Comparison of ENCODE assay signal across 8 cellular contexts in the genomic region with DNA sequence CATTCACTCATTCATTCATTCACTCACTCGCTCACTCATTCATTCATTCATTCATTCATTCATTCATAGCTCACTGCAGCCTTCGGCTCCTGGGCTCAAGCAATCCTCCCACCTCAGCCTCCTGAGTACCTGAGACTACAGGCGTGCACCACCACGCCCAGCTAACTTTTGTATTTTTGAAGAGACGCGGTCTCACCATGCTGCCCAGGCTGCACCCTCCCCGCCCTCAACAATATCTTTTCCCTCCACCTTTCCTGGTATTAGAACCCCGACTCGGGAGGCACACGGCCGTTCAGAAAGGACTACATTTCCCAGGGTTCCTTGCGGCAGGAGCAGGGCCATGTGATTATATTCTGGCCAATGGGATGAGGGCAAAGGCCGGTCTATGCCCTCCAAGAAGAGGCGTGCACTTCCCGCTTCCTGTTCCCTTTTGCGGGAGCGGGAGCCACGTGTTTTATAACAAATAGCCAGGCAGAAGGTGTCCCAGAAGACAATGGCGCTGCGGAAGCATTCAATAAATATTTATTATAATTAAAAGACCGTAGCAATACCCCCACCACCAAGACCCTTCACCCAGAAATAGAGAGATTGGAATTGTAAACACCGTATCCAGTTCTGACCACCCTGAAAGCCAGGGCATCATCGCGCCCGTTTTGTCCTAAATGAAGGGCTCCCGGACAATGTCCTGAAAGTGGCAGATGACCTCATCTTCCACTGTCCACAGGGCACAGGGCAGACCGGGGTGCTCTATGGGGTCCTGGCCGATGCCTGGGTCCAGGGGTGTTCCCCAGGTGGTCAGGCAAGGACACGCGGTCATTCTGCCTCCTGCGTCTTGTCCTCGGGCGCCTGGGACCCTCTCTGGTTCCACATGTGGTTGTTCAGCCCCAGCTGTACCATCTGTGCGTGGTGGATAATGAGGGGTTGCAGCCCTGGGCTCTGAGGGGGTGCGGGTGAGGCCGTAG. TPM values are rescaled to one million over a fixed set of nuclear protein-coding genes. Genes with fewer than 3 reads are reported as not detected.
DNase-seq lines count a peak whose midpoint lies in the region; ATAC-seq and TF ChIP-seq lines count a peak whose summit lies in the region.

No MANE protein-coding gene starts in this region.

- H3K9me3 ChIP-seq in CD4-positive, CD25-positive, alpha-beta regulatory T cell (ENCODE audit: control insufficient read depth in 2 of 2, low read length in 2 of 2), result no peaks in the 10 kb centered on the region
- no peaks in the 10 kb centered on the region for H3K9me3 ChIP-seq in right lobe of liver

- no peak for TF ChIP-seq CTCF in right lobe of liver (IDR thresholded peaks at IDR 0.05)

- ATAC-seq in CD4-positive, CD25-positive, alpha-beta regulatory T cell (ENCODE audit: low read depth in 2 of 2), result peak; percentile 82 to 89
- ATAC-seq in HG03442 (IDR thresholded peaks at IDR 0.05; ENCODE audit: unreplicated experiment) (peak; percentile 50), right lobe of liver (peak; percentile 82 to 96 (median 91)), HG02852 (IDR thresholded peaks at IDR 0.05; ENCODE audit: unreplicated experiment) (no peak)

- H3K9me3 Mint-ChIP-seq in CD4-positive, CD25-positive, alpha-beta regulatory T cell, result no peaks in the 10 kb centered on the region

- H3K27me3 ChIP-seq in CD4-positive, CD25-positive, alpha-beta regulatory T cell (ENCODE audit: control insufficient read depth, insufficient read depth, low read length), result no peaks in the 10 kb centered on the region
- no peaks in the 10 kb centered on the region for H3K27me3 ChIP-seq in right lobe of liver

- peak overlapping the region; percentile 10 to 85 (median 69) for H3K4me3 Mint-ChIP-seq in CD4-positive, CD25-positive, alpha-beta regulatory T cell

- peak overlapping the region; percentile 63 for H3K27ac ChIP-seq in CD4-positive, CD25-positive, alpha-beta regulatory T cell (ENCODE audit: insufficient read depth, low read length, poor library complexity, severe bottlenecking)
- no peak overlapping the region for H3K27ac ChIP-seq in right lobe of liver

- DNase-seq in CD4-positive, CD25-positive, alpha-beta regulatory T cell, result peak; percentile 68 to 84 (median 73)
- DNase-seq in NCI-H82 (lab: John Stamatoyannopoulos, UW), result peak; percentile 98
- DNase-seq in activated CD4-positive, alpha-beta T cell treated with anti-CD3 and anti-CD28 coated beads, Interleukin-2, amount 50 U/mL, for 48 hours, result peak; percentile 80 to 85
- peak; percentile 95 for DNase-seq in dermis blood vessel endothelial cell
- DNase-seq in right lobe of liver, result peak; percentile 86 to 92 (median 91)
- peak; percentile 86 for DNase-seq in stimulated activated CD4-positive, alpha-beta T cell treated with anti-CD3 and anti-CD28 coated beads, Interleukin-4, amount 100 ng/mL, for 24 hours

- H3K4me1 Mint-ChIP-seq in CD4-positive, CD25-positive, alpha-beta regulatory T cell, result peaks cover 0 to 29% (median 7%) of the 10 kb centered on the region in 4 donors

- H3K36me3 Mint-ChIP-seq in CD4-positive, CD25-positive, alpha-beta regulatory T cell, result peaks cover 11% of the 10 kb centered on the region

- H3K4me1 ChIP-seq in CD4-positive, CD25-positive, alpha-beta regulatory T cell (ENCODE audit: control insufficient read depth, insufficient read depth, low read length, poor library complexity, severe bottlenecking), result peaks cover 7% of the 10 kb centered on the region
- H3K4me1 ChIP-seq in right lobe of liver, result peaks cover 0 to 5% (median 2%) of the 10 kb centered on the region in 4 donors

- no peak for TF ChIP-seq POLR2A in right lobe of liver (IDR thresholded peaks at IDR 0.05)

- WGBS in right lobe of liver (ENCODE audit: insufficient coverage, low coverage, low lambda C conversion rate, missing lambda C conversion rate), result 23% methylated on average over 24 of the region's 36 CpGs

- peaks cover 12% of the 10 kb centered on the region for H3K36me3 ChIP-seq in CD4-positive, CD25-positive, alpha-beta regulatory T cell (ENCODE audit: control insufficient read depth, insufficient read depth, low read length)
- peaks cover 0 to 19% (median 12%) of the 10 kb centered on the region in 4 donors for H3K36me3 ChIP-seq in right lobe of liver

- peak overlapping the region; percentile 38 to 90 (median 73) for H3K27ac Mint-ChIP-seq in CD4-positive, CD25-positive, alpha-beta regulatory T cell

- intact Hi-C loops in right lobe of liver (cut with DNase I), result loop anchor here in 1 of 2 donors (5.0 kb wide), 1 partner anchor 37 kb away; no protein-coding TSS in a partner anchor

- H3K4me3 ChIP-seq in CD4-positive, CD25-positive, alpha-beta regulatory T cell (ENCODE audit: low read depth, low read length), result peak overlapping the region; percentile 49
- H3K4me3 ChIP-seq in right lobe of liver, result peak overlapping the region in 1 of 3 donors; percentile 11

- H3K27me3 Mint-ChIP-seq in CD4-positive, CD25-positive, alpha-beta regulatory T cell, result peaks cover 5% of the 10 kb centered on the region

RNA-seq across cellular contexts. Expression of a gene that starts 15.8 kb away (rescaled TPM):
- total RNA-seq in CD4-positive, CD25-positive, alpha-beta regulatory T cell, result 28.5 TPM
- polyA plus RNA-seq in CD4-positive, CD25-positive, alpha-beta regulatory T cell, result 1 to 10 TPM; 3.3 to 9.0 (median 7.3) TPM
- total RNA-seq in dermis blood vessel endothelial cell (4.9 and 7.7 TPM in 2 replicates), right lobe of liver (10 to 100 TPM in 1 of 6 experiments, 1 to 10 TPM in 5; 6.9 to 14.6 (median 9.4) TPM)

RNA-seq across cellular contexts. Expression of a gene that starts 24.2 kb away (rescaled TPM):
- 11.9 TPM for total RNA-seq in CD4-positive, CD25-positive, alpha-beta regulatory T cell
- 1 to 10 TPM; 2.2 to 4.0 (median 2.7) TPM for polyA plus RNA-seq in CD4-positive, CD25-positive, alpha-beta regulatory T cell
- 18.4 and 18.7 TPM in 2 replicates for total RNA-seq in dermis blood vessel endothelial cell
- 10 to 100 TPM in 2 of 6 experiments, 1 to 10 TPM in 4; 4.7 to 11.9 (median 5.6) TPM for total RNA-seq in right lobe of liver

RNA-seq across cellular contexts. Expression of a gene that starts 51.8 kb away (rescaled TPM):
- 28.6 TPM for total RNA-seq in CD4-positive, CD25-positive, alpha-beta regulatory T cell
- 10 to 100 TPM; 26.5 to 35.6 (median 31.4) TPM for polyA plus RNA-seq in CD4-positive, CD25-positive, alpha-beta regulatory T cell
- total RNA-seq in dermis blood vessel endothelial cell, result 111 and 167 TPM in 2 replicates
- 10 to 100 TPM; 10.8 to 53.9 (median 19.6) TPM for total RNA-seq in right lobe of liver
